8 cellular contexts compared by ENCODE assay signal in the genomic region with DNA sequence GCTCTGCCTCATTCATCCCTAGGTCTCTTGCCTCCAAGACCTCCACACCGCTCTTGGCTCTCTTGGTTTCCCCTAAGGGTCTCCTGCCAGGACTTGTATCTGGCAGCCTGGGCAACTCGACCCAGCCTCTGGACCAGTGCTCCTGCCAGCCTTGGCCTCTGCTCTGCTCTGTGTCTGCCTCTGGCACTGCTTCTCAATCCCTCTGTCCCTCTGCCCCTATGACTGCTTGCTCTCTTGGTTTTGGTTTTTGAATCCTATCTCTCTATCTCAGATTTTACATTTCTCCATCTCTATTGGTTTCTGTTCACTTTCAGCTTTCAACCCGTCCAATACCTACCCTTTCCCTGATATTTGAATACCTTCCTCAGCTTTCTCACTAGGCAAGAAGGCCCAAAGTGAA. TPM values are rescaled to one million over a fixed set of nuclear protein-coding genes. Genes with fewer than 3 reads are reported as not detected.
DNase-seq lines count a peak whose midpoint lies in the region; ATAC-seq and TF ChIP-seq lines count a peak whose summit lies in the region.

No MANE protein-coding gene starts in this region.

- no peaks in the 10 kb centered on the region for H3K27me3 ChIP-seq in heart right ventricle
- H3K27me3 ChIP-seq in skeletal muscle tissue (ENCODE audit: control insufficient read depth in 3 of 3, insufficient read depth in 3 of 3, low read length in 3 of 3) = no peaks in the 10 kb centered on the region
- no peaks in the 10 kb centered on the region for H3K27me3 ChIP-seq in MG63

- 0 out of 2 replicates have a peak overlapping the region, but pooled peaks have one; percentile 1 for H3K27ac Mint-ChIP-seq in WTC11

- peak overlapping the region; percentile 62 to 74 (median 71) for H3K9ac ChIP-seq in skeletal muscle tissue (ENCODE audit: low read depth in 1 of 3, low read length in 3 of 3)

- peaks cover 24% of the 10 kb centered on the region for H3K4me1 Mint-ChIP-seq in WTC11

- H3K9me3 ChIP-seq in heart right ventricle (no peaks in the 10 kb centered on the region), skeletal muscle tissue (ENCODE audit: control insufficient read depth in 3 of 3, low read length in 3 of 3) (no peaks in the 10 kb centered on the region), MG63 (no peaks in the 10 kb centered on the region)

- no peak overlapping the region for H3K4me3 Mint-ChIP-seq in WTC11

- WGBS in heart right ventricle, 2 donors = 54 to 65% methylated on average over 3 of the region's 3 CpGs

- peak overlapping the region; percentile 57 to 98 (median 84) for H3K27ac ChIP-seq in heart right ventricle
- peak overlapping the region; percentile 95 for H3K27ac ChIP-seq in skeletal muscle tissue (ENCODE audit: low read depth, low read length)

- no peak for TF ChIP-seq CTCF in WTC11 (IDR thresholded peaks at IDR 0.05)
- no peak for TF ChIP-seq CTCF in heart right ventricle (IDR thresholded peaks at IDR 0.05)

- H3K9me3 Mint-ChIP-seq in WTC11 = no peaks in the 10 kb centered on the region

- POLR2A ChIA-PET in WTC11 (lab: Charles Lee) = interaction anchor here (1.8 kb wide), 1 partner anchor 14 kb away, joined by 4 read pairs; no protein-coding TSS in a partner anchor

- H3K36me3 ChIP-seq in heart right ventricle (peaks cover 0 to 49% (median 9%) of the 10 kb centered on the region in 9 donors), skeletal muscle tissue (ENCODE audit: control insufficient read depth in 3 of 3, insufficient read depth in 3 of 3, low read length in 3 of 3) (peaks cover 10 to 15% (median 15%) of the 10 kb centered on the region in 3 donors), MG63 (peaks cover 40% of the 10 kb centered on the region)

- CTCF ChIA-PET in WTC11 (lab: Charles Lee) = interaction anchor here (0.5 to 6.5 kb wide), 6 partner anchors 12 to 210 kb away, joined by 3 to 78 read pairs (median 11); no protein-coding TSS in a partner anchor

- H3K4me3 ChIP-seq in heart right ventricle (peak overlapping the region in 5 of 10 donors; percentile 3 to 36 (median 15)), skeletal muscle tissue (ENCODE audit: low read length in 3 of 3) (peak overlapping the region in 1 of 3 donors; percentile 49), MG63 (no peak overlapping the region)

- DNase-seq in WTC11 (ENCODE audit: low spot score) = no peak
- no peak for DNase-seq in heart right ventricle
- no peak for DNase-seq in iPS-NIHi7 (ENCODE audit: extremely low spot score)
- DNase-seq in RKO (ENCODE audit: low spot score) = no peak
- no peak for DNase-seq in MG63
- DNase-seq in foreskin melanocyte = no peak

- ATAC-seq in GM19438 (IDR thresholded peaks at IDR 0.05; ENCODE audit: low read depth, unreplicated experiment) = peak; percentile 20
- no peak for ATAC-seq in WTC11
- ATAC-seq in heart right ventricle = peak in 6 of 8 donors; percentile 39 to 58 (median 48)

- H3K36me3 Mint-ChIP-seq in WTC11 = peaks cover 2% of the 10 kb centered on the region; the same call in 1 of the 2 replicates

- intact Hi-C loops in heart right ventricle (cut with DNase I) = no loop called here

- peaks cover 13% of the 10 kb centered on the region for H3K27me3 Mint-ChIP-seq in WTC11 (ENCODE audit: low read depth)

- H3K4me1 ChIP-seq in heart right ventricle = peaks cover 37 to 97% (median 84%) of the 10 kb centered on the region in 9 donors
- peaks cover 53 to 65% (median 54%) of the 10 kb centered on the region in 3 donors for H3K4me1 ChIP-seq in skeletal muscle tissue (ENCODE audit: control insufficient read depth in 3 of 3, insufficient read depth in 3 of 3, low read length in 3 of 3)

TF ChIP-seq in WTC11, 78 proteins besides CTCF, POLR2A, EP300 and RAD21:
- no peak for TF ChIP-seq MYBL2 (CRISPR knock-in tag; IDR thresholded peaks at IDR 0.05)
TF ChIP-seq in WTC11: peak in this region for 0.

RNA-seq across cellular contexts. Expression of gene ITGA5, which starts 6.3 kb away (rescaled TPM):
- total RNA-seq in WTC11 (2021) = 19.3 to 21.9 TPM (median 20.8 TPM) in 3 replicates
- 10 to 100 TPM; 35.7 to 86.1 (median 48.8) TPM for total RNA-seq in heart right ventricle
- 100 to 1,000 TPM in 1 of 2 donors, 10 to 100 TPM in 1; 31.9 to 154 TPM for polyA plus RNA-seq in heart right ventricle
- 78.8 TPM for total RNA-seq in skeletal muscle tissue
- total RNA-seq in MG63 (2014; rRNA removed; shearing (Covaris generic); ENCODE audit: low replicate concordance) = 74.3 and 91.5 TPM in 2 replicates

RNA-seq across cellular contexts. Expression of gene ZNF385A, which starts 28.3 kb away (rescaled TPM):
- total RNA-seq in WTC11 (2021) (18.4 to 23.5 TPM (median 22.2 TPM) in 3 replicates), heart right ventricle (10 to 100 TPM in 2 of 10 donors, 1 to 10 TPM in 8; 3.8 to 19.1 (median 4.8) TPM), skeletal muscle tissue (3.7 TPM)
- 10 to 100 TPM in 1 of 2 donors, 1 to 10 TPM in 1; 8.1 to 10.5 TPM for polyA plus RNA-seq in heart right ventricle
- 0.89 TPM in 1 of 2 replicates, not detected in the other for total RNA-seq in MG63 (2014; rRNA removed; shearing (Covaris generic); ENCODE audit: low replicate concordance)

RNA-seq across cellular contexts. Expression of gene GPR84, which starts 48.5 kb away (rescaled TPM):
- total RNA-seq in WTC11 (2021) (0.13 TPM in 1 of 3 replicates, not detected in the others), heart right ventricle (1 to 10 TPM in 1 of 10 donors, under 1 TPM in 3, not detected in 6; 0.15 to 2.9 (median 0.25) TPM), skeletal muscle tissue (not detected)
- polyA plus RNA-seq in heart right ventricle = under 1 TPM in 1 of 2 donors, not detected in 1; 0.45 TPM
- total RNA-seq in MG63 (2014; rRNA removed; shearing (Covaris generic); ENCODE audit: low replicate concordance) = not detected in 2 replicates
